20 cellular contexts compared by ENCODE assay signal in genomic region chr1:215119719-215120118, GRCh38. TPM values are rescaled to one million over a fixed set of nuclear protein-coding genes. Genes with fewer than 3 reads are reported as not detected.
DNase-seq lines count a peak whose midpoint lies in the region; ATAC-seq and TF ChIP-seq lines count a peak whose summit lies in the region.
"Had no signal": no experiment of that assay in that cellular context is flagged by ENCODE, and none has a peak within 500 bp of the region (broad histone marks: within the 10 kb centered on the region; RNA-seq: fewer than 3 reads in every experiment).

No MANE protein-coding gene starts in this region.

- H3K4me1 Mint-ChIP-seq in activated CD4-positive, alpha-beta T cell treated with anti-CD3 and anti-CD28 coated beads for 36 hours = no peaks in the 10 kb centered on the region
- H3K4me1 Mint-ChIP-seq: CD4-positive, alpha-beta memory T cell had no signal

- no peak overlapping the region for H3K27ac Mint-ChIP-seq in activated CD4-positive, alpha-beta T cell treated with anti-CD3 and anti-CD28 coated beads for 36 hours
- H3K27ac Mint-ChIP-seq: CD4-positive, alpha-beta memory T cell; HFFc6 had no signal

- peak; percentile 93 for ATAC-seq in sciatic nerve
- no peak for ATAC-seq in GM21786 (IDR thresholded peaks at IDR 0.05; ENCODE audit: unreplicated experiment)
- no peak for ATAC-seq in HG03095 (IDR thresholded peaks at IDR 0.05; ENCODE audit: unreplicated experiment)
- ATAC-seq in activated CD4-positive, alpha-beta T cell treated with anti-CD3 and anti-CD28 coated beads for 36 hours = no peak
- ATAC-seq: A549, HepG2 had no signal

- CTCF ChIA-PET in activated CD4-positive, alpha-beta T cell treated with anti-CD3 and anti-CD28 coated beads for 36 hours (lab: Charles Lee) = interaction anchor here (1.1 kb wide), 1 partner anchor 10 kb away, joined by 3 read pairs; no protein-coding TSS in a partner anchor

- H3K4me3 ChIP-seq in AG10803 (ENCODE audit: low read length) (no peak overlapping the region), fibroblast of mammary gland (ENCODE audit: control insufficient read depth, low read depth, low read length) (no peak overlapping the region)
- H3K4me3 ChIP-seq: A549 had no signal

- H3K27me3 Mint-ChIP-seq in activated CD4-positive, alpha-beta T cell treated with anti-CD3 and anti-CD28 coated beads for 36 hours = no peaks in the 10 kb centered on the region
- H3K27me3 Mint-ChIP-seq: CD4-positive, alpha-beta memory T cell had no signal

- H3K36me3 Mint-ChIP-seq in activated CD4-positive, alpha-beta T cell treated with anti-CD3 and anti-CD28 coated beads for 36 hours (ENCODE audit: low read depth) = no peaks in the 10 kb centered on the region
- H3K36me3 Mint-ChIP-seq: CD4-positive, alpha-beta memory T cell had no signal

- no peak overlapping the region for H3K4me3 Mint-ChIP-seq in activated CD4-positive, alpha-beta T cell treated with anti-CD3 and anti-CD28 coated beads for 36 hours
- H3K4me3 Mint-ChIP-seq: CD4-positive, alpha-beta memory T cell; HFFc6 had no signal

- POLR2A ChIA-PET in activated CD4-positive, alpha-beta T cell treated with anti-CD3 and anti-CD28 coated beads for 36 hours (lab: Charles Lee) = no interaction called here

- TF ChIP-seq CTCF in AG10803 (conservative IDR thresholded peaks at IDR 0.05; ENCODE audit: low read length) (no peak), fibroblast of mammary gland (conservative IDR thresholded peaks at IDR 0.05; ENCODE audit: control insufficient read depth, insufficient read depth, low read depth, low read length) (no peak)

- H3K9me3 Mint-ChIP-seq in activated CD4-positive, alpha-beta T cell treated with anti-CD3 and anti-CD28 coated beads for 36 hours (ENCODE audit: low read depth) = no peaks in the 10 kb centered on the region
- H3K9me3 Mint-ChIP-seq: HFFc6 had no signal

- DNase-seq in AG10803 (ENCODE audit: low read depth) = peak; percentile 78
- peak; percentile 49 for DNase-seq in amniotic epithelial cell (ENCODE audit: low read depth)
- peak; percentile 95 for DNase-seq in fibroblast of mammary gland (ENCODE audit: low read depth)
- no peak for DNase-seq in sciatic nerve (ENCODE audit: low spot score)
- no peak for DNase-seq in activated CD4-positive, alpha-beta T cell treated with anti-CD3 and anti-CD28 coated beads for 36 hours
- no peak for DNase-seq in MV-4-11 (lab: John Stamatoyannopoulos, UW)
- DNase-seq: BE2C; CD4-positive, alpha-beta memory T cell; DND-41; GDM1; HFFc6; Karpas-422; NCI-H2029; NCI-H2171 treated with DMSO at 0.1 percent for 48 hours; NCI-H510A; SHP77 had no signal

- intact Hi-C loops in sciatic nerve (cut with DNase I) = no loop called here
- intact Hi-C loops in activated CD4-positive, alpha-beta T cell treated with anti-CD3 and anti-CD28 coated beads for 36 hours (cut with DNase I, micrococcal nuclease) = no loop called here

RNA-seq across cellular contexts. Expression of gene KCNK2, which starts 37.2 kb away (rescaled TPM):
- 18.2 TPM for total RNA-seq in sciatic nerve
- not detected for total RNA-seq in activated CD4-positive, alpha-beta T cell treated with anti-CD3 and anti-CD28 coated beads for 36 hours
- total RNA-seq: CD4-positive, alpha-beta memory T cell; HepG2 had no signal

Comparison
In these comparisons a context has a peak if more than half of its experiments do, and no peak if none do; other contexts are left out.
1. DNase-seq: peak in AG10803 (single experiment), amniotic epithelial cell (single experiment) and fibroblast of mammary gland (single experiment); none in sciatic nerve (single experiment), activated CD4-positive, alpha-beta T cell treated with anti-CD3 and anti-CD28 coated beads for 36 hours (single experiment) and MV-4-11 (single experiment).
2. RNA of gene KCNK2, which starts 37.2 kb away (total RNA-seq): 18.2 TPM in sciatic nerve (single experiment); not detected in activated CD4-positive, alpha-beta T cell treated with anti-CD3 and anti-CD28 coated beads for 36 hours; every median in the first group is over 10 times any median in the second.